ENCODE assay signal across 36 cellular contexts in genomic region chr1:242196914-242197313, GRCh38.
"Had no signal": no experiment of that assay in that cellular context is flagged by ENCODE, and none has a peak within 500 bp of the region (broad histone marks: within the 10 kb centered on the region; RNA-seq: fewer than 3 reads in every experiment).

No MANE protein-coding gene starts in this region.

- H3K4me1 Mint-ChIP-seq: activated B cell treated with CpG ODN at 0.5 μM for 24 hours; activated CD4-positive, alpha-beta T cell treated with anti-CD3 and anti-CD28 coated beads, Interleukin-2, amount 10 ng/mL, durations not matched to agents 24 days and 14 days; activated naive CD8-positive, alpha-beta T cell treated with anti-CD3 and anti-CD28 coated beads for 36 hours; activated T-helper 17 cell treated with anti-CD3 and anti-CD28 coated beads, Interleukin-2, amount 50 U/mL, for 72 hours had no signal

- H3K27me3 Mint-ChIP-seq: activated B cell treated with CpG ODN at 0.5 μM for 24 hours; activated CD4-positive, alpha-beta memory T cell treated with anti-CD3 and anti-CD28 coated beads for 36 hours; activated CD4-positive, alpha-beta T cell treated with anti-CD3 and anti-CD28 coated beads, Interleukin-2, amount 10 ng/mL, durations not matched to agents 24 days and 14 days; activated CD8-positive, alpha-beta T cell treated with anti-CD3 and anti-CD28 coated beads for 36 hours; activated naive CD8-positive, alpha-beta T cell treated with anti-CD3 and anti-CD28 coated beads for 36 hours; activated T-helper 17 cell treated with anti-CD3 and anti-CD28 coated beads, Interleukin-2, amount 50 U/mL, for 72 hours had no signal

- H3K27ac Mint-ChIP-seq: activated B cell treated with CpG ODN at 0.5 μM for 24 hours; activated CD4-positive, alpha-beta memory T cell treated with anti-CD3 and anti-CD28 coated beads for 36 hours; activated CD4-positive, alpha-beta T cell treated with anti-CD3 and anti-CD28 coated beads, Interleukin-2, amount 10 ng/mL, durations not matched to agents 24 days and 14 days; activated CD8-positive, alpha-beta T cell treated with anti-CD3 and anti-CD28 coated beads for 36 hours; activated naive CD4-positive, alpha-beta T cell treated with anti-CD3 and anti-CD28 coated beads for 36 hours; activated naive CD4-positive, alpha-beta T cell treated with anti-CD3 and anti-CD28 coated beads, Interleukin-2, amount 50 U/mL, for 72 hours; activated naive CD8-positive, alpha-beta T cell treated with anti-CD3 and anti-CD28 coated beads for 36 hours; activated T-cell treated with anti-CD3 and anti-CD28 coated beads, Interleukin-2, amount 50 U/mL, for 72 hours; activated T-helper 1 cell treated with anti-CD3 and anti-CD28 coated beads, Interleukin-12 subunit alpha, Interleukin-12 subunit beta, Interleukin-2, Interleukin-4 antibody, amounts not matched to agents 30 ng/mL and 10 ng/mL and 1 ng/mL, durations not matched to agents 14 hours and 24 hours and 36 hours; activated T-helper 17 cell treated with anti-CD3 and anti-CD28 coated beads, Interleukin-2, amount 50 U/mL, for 72 hours; T-helper 1 cell treated with Interleukin-12 subunit alpha and Interleukin-12 subunit beta and Interleukin-4 antibody, amounts not matched to agents 30 μg/mL and 1 μg/mL, for 36 hours; T-helper 2 cell treated with Interferon-gamma antibody and Interleukin-4, amounts not matched to agents 5 μg/mL and 100 μg/mL, for 36 hours had no signal

- H3K27me3 ChIP-seq: adrenal gland, body of pancreas, brain microvascular endothelial cell, breast epithelium had no signal

- DNase-seq: activated B cell treated with CpG ODN at 0.5 μM for 24 hours; activated CD4-positive, alpha-beta memory T cell treated with anti-CD3 and anti-CD28 coated beads for 36 hours; activated CD4-positive, alpha-beta T cell treated with anti-CD3 and anti-CD28 coated beads for 4 hours; activated CD4-positive, alpha-beta T cell treated with anti-CD3 and anti-CD28 coated beads, Interleukin-2, amount 10 ng/mL, durations not matched to agents 24 days and 14 days; activated CD4-positive, alpha-beta T cell treated with anti-CD3 and anti-CD28 coated beads, Interleukin-2, amount 50 U/mL, for 1 hour; activated CD4-positive, alpha-beta T cell treated with anti-CD3 and anti-CD28 coated beads, Interleukin-2, amount 50 U/mL, for 4 hours; activated CD4-positive, CD25-positive, alpha-beta regulatory T cell treated with anti-CD3 and anti-CD28 coated beads, Interleukin-2, amount 50 U/mL, for 72 hours; activated CD8-positive, alpha-beta memory T cell treated with anti-CD3 and anti-CD28 coated beads, Interleukin-2, amount 50 U/mL, for 4 hours; activated CD8-positive, alpha-beta T cell treated with anti-CD3 and anti-CD28 coated beads for 36 hours; activated effector memory CD4-positive, alpha-beta T cell treated with anti-CD3 and anti-CD28 coated beads, Interleukin-2, amount 50 U/mL, for 16 hours; activated gamma-delta T cell treated with Interleukin-2 at 50 U/mL for 16 hours; activated naive CD4-positive, alpha-beta T cell; activated naive CD4-positive, alpha-beta T cell treated with anti-CD3 and anti-CD28 coated beads for 36 hours; activated naive CD4-positive, alpha-beta T cell treated with anti-CD3 and anti-CD28 coated beads, Interleukin-2, amount 50 U/mL, for 16 hours; activated naive CD8-positive, alpha-beta T cell treated with anti-CD3 and anti-CD28 coated beads for 36 hours; activated T-cell treated with anti-CD3 and anti-CD28 coated beads for 4 hours; activated T-cell treated with anti-CD3 and anti-CD28 coated beads, Interleukin-2, amount 50 U/mL, for 1 hour; activated T-cell treated with anti-CD3 and anti-CD28 coated beads, Interleukin-2, amount 50 U/mL, for 4 hours; activated T-cell treated with anti-CD3 and anti-CD28 coated beads, Interleukin-2, amount 50 U/mL, for 72 hours; adrenal gland; amniotic stem cell; aorta; body of pancreas; brain microvascular endothelial cell; central memory CD4-positive, alpha-beta T cell; SW 1271; T-helper 1 cell; T-helper 2 cell; T-helper 9 cell had no signal

- H3K4me1 ChIP-seq: adrenal gland, body of pancreas, breast epithelium had no signal

- H3K4me3 Mint-ChIP-seq: activated B cell treated with CpG ODN at 0.5 μM for 24 hours; activated CD4-positive, alpha-beta memory T cell treated with anti-CD3 and anti-CD28 coated beads for 36 hours; activated CD4-positive, alpha-beta T cell treated with anti-CD3 and anti-CD28 coated beads, Interleukin-2, amount 10 ng/mL, durations not matched to agents 24 days and 14 days; activated CD8-positive, alpha-beta T cell treated with anti-CD3 and anti-CD28 coated beads for 36 hours; activated naive CD4-positive, alpha-beta T cell treated with anti-CD3 and anti-CD28 coated beads for 36 hours; activated naive CD8-positive, alpha-beta T cell treated with anti-CD3 and anti-CD28 coated beads for 36 hours; activated T-cell treated with anti-CD3 and anti-CD28 coated beads, Interleukin-2, amount 50 U/mL, for 4 hours; activated T-cell treated with anti-CD3 and anti-CD28 coated beads, Interleukin-2, amount 50 U/mL, for 72 hours; activated T-helper 1 cell treated with anti-CD3 and anti-CD28 coated beads, Interleukin-12 subunit alpha, Interleukin-12 subunit beta, Interleukin-2, Interleukin-4 antibody, amounts not matched to agents 30 ng/mL and 10 ng/mL and 1 ng/mL, durations not matched to agents 14 hours and 24 hours and 36 hours; activated T-helper 17 cell treated with anti-CD3 and anti-CD28 coated beads, Interleukin-2, amount 50 U/mL, for 72 hours; T-helper 1 cell treated with Interleukin-12 subunit alpha and Interleukin-12 subunit beta and Interleukin-4 antibody, amounts not matched to agents 30 μg/mL and 1 μg/mL, for 36 hours; T-helper 2 cell treated with Interferon-gamma antibody and Interleukin-4, amounts not matched to agents 5 μg/mL and 100 μg/mL, for 36 hours had no signal

- H3K27ac ChIP-seq: adrenal gland, body of pancreas, brain microvascular endothelial cell, breast epithelium, VCaP had no signal

- ATAC-seq: activated CD8-positive, alpha-beta T cell treated with anti-CD3 and anti-CD28 coated beads for 36 hours; activated naive CD4-positive, alpha-beta T cell treated with anti-CD3 and anti-CD28 coated beads, Interleukin-2, amount 50 U/mL, for 72 hours; activated T-cell treated with anti-CD3 and anti-CD28 coated beads, Interleukin-2, amount 50 U/mL, for 4 hours; activated T-cell treated with anti-CD3 and anti-CD28 coated beads, Interleukin-2, amount 50 U/mL, for 72 hours; activated T-helper 17 cell treated with anti-CD3 and anti-CD28 coated beads, Interleukin-2, amount 50 U/mL, for 72 hours; body of pancreas had no signal

- H3K36me3 Mint-ChIP-seq: activated CD4-positive, alpha-beta memory T cell treated with anti-CD3 and anti-CD28 coated beads for 36 hours; activated naive CD4-positive, alpha-beta T cell treated with anti-CD3 and anti-CD28 coated beads, Interleukin-2, amount 50 U/mL, for 72 hours; activated naive CD8-positive, alpha-beta T cell treated with anti-CD3 and anti-CD28 coated beads for 36 hours had no signal

- H3K36me3 ChIP-seq: adrenal gland, brain microvascular endothelial cell, breast epithelium had no signal

- H3K9me3 ChIP-seq: adrenal gland, body of pancreas, breast epithelium had no signal

- H3K4me3 ChIP-seq: adrenal gland, body of pancreas, breast epithelium had no signal

- H3K9me3 Mint-ChIP-seq: activated B cell treated with CpG ODN at 0.5 μM for 24 hours; activated CD4-positive, alpha-beta memory T cell treated with anti-CD3 and anti-CD28 coated beads for 36 hours; activated CD4-positive, alpha-beta T cell treated with anti-CD3 and anti-CD28 coated beads, Interleukin-2, amount 10 ng/mL, durations not matched to agents 24 days and 14 days; activated CD8-positive, alpha-beta T cell treated with anti-CD3 and anti-CD28 coated beads for 36 hours; activated naive CD4-positive, alpha-beta T cell treated with anti-CD3 and anti-CD28 coated beads for 36 hours; activated naive CD4-positive, alpha-beta T cell treated with anti-CD3 and anti-CD28 coated beads, Interleukin-2, amount 50 U/mL, for 72 hours; activated naive CD8-positive, alpha-beta T cell treated with anti-CD3 and anti-CD28 coated beads for 36 hours; activated T-cell treated with anti-CD3 and anti-CD28 coated beads, Interleukin-2, amount 50 U/mL, for 4 hours; activated T-cell treated with anti-CD3 and anti-CD28 coated beads, Interleukin-2, amount 50 U/mL, for 72 hours; activated T-helper 1 cell treated with anti-CD3 and anti-CD28 coated beads, Interleukin-12 subunit alpha, Interleukin-12 subunit beta, Interleukin-2, Interleukin-4 antibody, amounts not matched to agents 30 ng/mL and 10 ng/mL and 1 ng/mL, durations not matched to agents 14 hours and 24 hours and 36 hours; activated T-helper 17 cell treated with anti-CD3 and anti-CD28 coated beads, Interleukin-2, amount 50 U/mL, for 72 hours; T-helper 1 cell treated with Interleukin-12 subunit alpha and Interleukin-12 subunit beta and Interleukin-4 antibody, amounts not matched to agents 30 μg/mL and 1 μg/mL, for 36 hours; T-helper 2 cell treated with Interferon-gamma antibody and Interleukin-4, amounts not matched to agents 5 μg/mL and 100 μg/mL, for 36 hours had no signal
